Comparison of ENCODE assay signal across 7 cellular contexts in genomic region chr2:111168528-111168929, GRCh38. TPM values are rescaled to one million over a fixed set of nuclear protein-coding genes. Genes with fewer than 3 reads are reported as not detected.
DNase-seq lines count a peak whose midpoint lies in the region; ATAC-seq and TF ChIP-seq lines count a peak whose summit lies in the region.

No MANE protein-coding gene starts in this region.

- no peaks in the 10 kb centered on the region for H3K27me3 Mint-ChIP-seq in activated B cell treated with CpG ODN at 0.5 μM for 24 hours

- POLR2A ChIA-PET in activated B cell treated with CpG ODN at 0.5 μM for 24 hours (lab: Charles Lee), result interaction anchor here (1.1 to 3.9 kb wide), 8 partner anchors 11 to 53 kb away, joined by 4 to 38 read pairs (median 9); partner anchors contain the start of gene BCL2L11

- ATAC-seq in GM18520 (IDR thresholded peaks at IDR 0.05; ENCODE audit: unreplicated experiment), result peak; percentile 39
- ATAC-seq in HG03159 (IDR thresholded peaks at IDR 0.05; ENCODE audit: unreplicated experiment), result peak; percentile 57
- ATAC-seq in activated B cell treated with CpG ODN at 0.5 μM for 24 hours (ENCODE audit: low read depth), result peak; percentile 59
- ATAC-seq in HG03196 (IDR thresholded peaks at IDR 0.05; ENCODE audit: unreplicated experiment), result no peak

- H3K9me3 Mint-ChIP-seq in activated B cell treated with CpG ODN at 0.5 μM for 24 hours, result no peaks in the 10 kb centered on the region

- no peak for TF ChIP-seq CTCF in activated B cell treated with CpG ODN at 0.5 μM for 24 hours (IDR thresholded peaks at IDR 0.05)

- DNase-seq in activated B cell treated with CpG ODN at 0.5 μM for 24 hours (no peak), renal cortical epithelial cell (ENCODE audit: low read depth) (peak; percentile 75), COR-L47 (lab: John Stamatoyannopoulos, UW) (no peak)
- DNase-seq in central memory CD4-positive, alpha-beta T cell, result peak; percentile 4

- intact Hi-C loops in activated B cell treated with CpG ODN at 0.5 μM for 24 hours (cut with micrococcal nuclease), result no loop called here

- no peak overlapping the region for H3K4me3 Mint-ChIP-seq in activated B cell treated with CpG ODN at 0.5 μM for 24 hours

- H3K36me3 Mint-ChIP-seq in activated B cell treated with CpG ODN at 0.5 μM for 24 hours (ENCODE audit: low read depth), result peaks cover 40% of the 10 kb centered on the region

- peaks cover 25% of the 10 kb centered on the region for H3K4me1 Mint-ChIP-seq in activated B cell treated with CpG ODN at 0.5 μM for 24 hours

- CTCF ChIA-PET in activated B cell treated with CpG ODN at 0.5 μM for 24 hours (lab: Charles Lee), result interaction anchor here (1.9 kb wide), 1 partner anchor 11 kb away, joined by 6 read pairs; no protein-coding TSS in a partner anchor

- H3K27ac Mint-ChIP-seq in activated B cell treated with CpG ODN at 0.5 μM for 24 hours, result no peak overlapping the region

RNA-seq across cellular contexts. Expression of gene BCL2L11, which starts 47.8 kb away (rescaled TPM):
- 205 and 221 TPM in 2 replicates for total RNA-seq in activated B cell treated with CpG ODN at 0.5 μM for 24 hours
- total RNA-seq in renal cortical epithelial cell, result 3.8 and 29.1 TPM in 2 replicates

Comparison
In these comparisons a context has a peak if more than half of its experiments do, and no peak if none do; other contexts are left out.
1. DNase-seq: peak in central memory CD4-positive, alpha-beta T cell (single experiment) and renal cortical epithelial cell (single experiment); none in activated B cell treated with CpG ODN at 0.5 μM for 24 hours (single experiment) and COR-L47 (single experiment).